15 cellular contexts compared by ENCODE assay signal in genomic region chrX:16970977-16971376, GRCh38. TPM values are rescaled to one million over a fixed set of nuclear protein-coding genes. Genes with fewer than 3 reads are reported as not detected.
DNase-seq lines count a peak whose midpoint lies in the region; ATAC-seq lines count a peak whose summit lies in the region.
"Had no signal": no experiment of that assay in that cellular context is flagged by ENCODE, and none has a peak within 500 bp of the region (broad histone marks: within the 10 kb centered on the region; RNA-seq: fewer than 3 reads in every experiment).

No MANE protein-coding gene starts in this region.

- ATAC-seq in GM21360 (IDR thresholded peaks at IDR 0.05; ENCODE audit: unreplicated experiment) = no peak
- ATAC-seq: naive thymus-derived CD4-positive, alpha-beta T cell; T-cell had no signal

- DNase-seq in COLO829 (ENCODE audit: low spot score) = peak; percentile 14
- peak; percentile 45 for DNase-seq in LHCN-M2 (ENCODE audit: low read depth)
- peak; percentile 19 for DNase-seq in astrocyte of the hippocampus (ENCODE audit: low read depth, low spot score)
- DNase-seq in kidney glomerular epithelial cell (lab: John Stamatoyannopoulos, UW) = peak; percentile 0
- DNase-seq in C1 segment of cervical spinal cord (lab: John Stamatoyannopoulos, UW) = no peak
- DNase-seq in HuH-7.5 (ENCODE audit: low spot score) = no peak
- DNase-seq in SHP77 treated with DMSO at 0.1 percent for 48 hours (lab: John Stamatoyannopoulos, UW) = no peak
- DNase-seq: activated T-cell treated with anti-CD3 and anti-CD28 coated beads for 4 hours; amygdala; glutamatergic neuron; naive thymus-derived CD4-positive, alpha-beta T cell; NCI-H1105 treated with DMSO at 0.1 percent for 48 hours; Peyer's patch; T-cell had no signal

RNA-seq across cellular contexts. Expression of gene REPS2, which starts 24.5 kb away (rescaled TPM):
- 1.7 and 3.7 TPM in 2 replicates for total RNA-seq in LHCN-M2 (2014; rRNA removed)
- polyA plus RNA-seq in LHCN-M2 (2012) = 0.47 TPM

Comparison
In these comparisons a context has a peak if more than half of its experiments do, and no peak if none do; other contexts are left out.
1. DNase-seq: peak in COLO829 (single experiment), LHCN-M2 (single experiment), astrocyte of the hippocampus (single experiment) and kidney glomerular epithelial cell (single experiment); none in C1 segment of cervical spinal cord (0 of 14), HuH-7.5 (single experiment) and SHP77 treated with DMSO at 0.1 percent for 48 hours (single experiment).